ENCODE assay signal across 18 cellular contexts in genomic region chr2:242044206-242044590, GRCh38.
DNase-seq lines count a peak whose midpoint lies in the region; ATAC-seq and TF ChIP-seq lines count a peak whose summit lies in the region.
"Had no signal": no experiment of that assay in that cellular context is flagged by ENCODE, and none has a peak within 500 bp of the region (broad histone marks: within the 10 kb centered on the region; RNA-seq: fewer than 3 reads in every experiment).

No MANE protein-coding gene starts in this region.

- no peaks in the 10 kb centered on the region for H3K4me1 ChIP-seq in upper lobe of right lung
- H3K4me1 ChIP-seq: A549 had no signal

- no peak overlapping the region for H3K4me3 ChIP-seq in upper lobe of right lung
- H3K4me3 ChIP-seq: A549 had no signal

- intact Hi-C loops in upper lobe of right lung (cut with DNase I) = no loop called here

- H3K27me3 ChIP-seq in upper lobe of right lung = peaks cover 57% of the 10 kb centered on the region

- DNase-seq in activated CD8-positive, alpha-beta memory T cell treated with anti-CD3 and anti-CD28 coated beads, Interleukin-2, amount 50 U/mL, for 48 hours = peak; percentile 29
- DNase-seq in activated CD8-positive, alpha-beta memory T cell treated with anti-CD3 and anti-CD28 coated beads, Interleukin-2, amount 50 U/mL, for 4 hours = no peak
- DNase-seq in left lobe of liver (ENCODE audit: low spot score) (peak; percentile 24), retina (peak; percentile 22), iPS-NIHi11 (ENCODE audit: low spot score) (no peak), RKO (ENCODE audit: low spot score) (no peak), upper lobe of right lung (no peak)
- DNase-seq: AML-193; CD4-positive, alpha-beta T cell; DMS153; DMS79; GDM1; GOT3; H7 had no signal

- H3K36me3 ChIP-seq in upper lobe of right lung = no peaks in the 10 kb centered on the region

- no peak overlapping the region for H3K27ac ChIP-seq in upper lobe of right lung
- H3K27ac ChIP-seq: 22Rv1, A549, C4-2B had no signal

- ATAC-seq in left lobe of liver (no peak), GM18505 (IDR thresholded peaks at IDR 0.05; ENCODE audit: unreplicated experiment) (no peak), upper lobe of right lung (no peak)
- ATAC-seq: A549 had no signal

- H3K9me3 ChIP-seq in upper lobe of right lung = no peaks in the 10 kb centered on the region
- H3K9me3 ChIP-seq: A549 had no signal

- no peak for TF ChIP-seq POLR2A in GM18505 (IDR thresholded peaks at IDR 0.05; ENCODE audit: borderline replicate concordance, extremely low read depth, insufficient read depth, insufficient read length)

- no peak for TF ChIP-seq CTCF in upper lobe of right lung (IDR thresholded peaks at IDR 0.05)

Comparison
In these comparisons a context has a peak if more than half of its experiments do, and no peak if none do; other contexts are left out.
1. DNase-seq: peak in activated CD8-positive, alpha-beta memory T cell treated with anti-CD3 and anti-CD28 coated beads, Interleukin-2, amount 50 U/mL, for 48 hours (single experiment), left lobe of liver (single experiment) and retina (single experiment); none in activated CD8-positive, alpha-beta memory T cell treated with anti-CD3 and anti-CD28 coated beads, Interleukin-2, amount 50 U/mL, for 4 hours (single experiment), iPS-NIHi11 (single experiment), RKO (single experiment) and upper lobe of right lung (single experiment).